ENCODE assay signal across 9 cellular contexts in genomic region chr10:98030093-98030821, GRCh38. TPM values are rescaled to one million over a fixed set of nuclear protein-coding genes. Genes with fewer than 3 reads are reported as not detected.
A peak's percentile ranks its signal among the peaks of the same experiment; 100 is the strongest.
DNase-seq lines count a peak whose midpoint lies in the region; ATAC-seq and TF ChIP-seq lines count a peak whose summit lies in the region.
"Had no signal": no experiment of that assay in that cellular context is flagged by ENCODE, and none has a peak within 500 bp of the region (broad histone marks: within the 10 kb centered on the region; RNA-seq: fewer than 3 reads in every experiment).

Gene CRTAC1, minus strand, starts transcription at chr10:98030621. Its CDS starts 149 bp downstream, at chr10:98030472.

- H3K27me3 Mint-ChIP-seq in GM23338 (ENCODE audit: insufficient read depth, low read depth, poor library complexity) = peaks cover 69% of the 10 kb centered on the region
- H3K27me3 Mint-ChIP-seq in glutamatergic neuron (ENCODE audit: unreplicated experiment) = peaks cover 20% of the 10 kb centered on the region

- no peaks in the 10 kb centered on the region for H3K9me3 Mint-ChIP-seq in GM23338
- H3K9me3 Mint-ChIP-seq in glutamatergic neuron (ENCODE audit: unreplicated experiment) = peaks cover 3% of the 10 kb centered on the region

- peak within 1 kb of the TSS; percentile 90 for H3K4me2 ChIP-seq in GM23338

- no TSS peak for BruUV-seq in Panc1 (replicated peaks; lab: Mats Ljungman, UMichigan)

- H3K36me3 ChIP-seq in GM23338 (ENCODE audit: insufficient read depth) (no peaks in the 10 kb centered on the region), Panc1 (ENCODE audit: control insufficient read depth, insufficient read depth, low read length) (0 out of 2 replicates have a peak, but pooled peaks cover 3% of the 10 kb centered on the region)

- peaks cover 17% of the 10 kb centered on the region for H4K20me1 ChIP-seq in GM23338 (replicated peaks; ENCODE audit: insufficient read depth)

- H3K36me3 Mint-ChIP-seq in GM23338 (ENCODE audit: low read depth) (no peaks in the 10 kb centered on the region), glutamatergic neuron (ENCODE audit: unreplicated experiment) (peaks cover under 1% of the 10 kb centered on the region)

- CTCF ChIA-PET in Panc1 (lab: Charles Lee) = no interaction called here

- peak; percentile 75 for ATAC-seq in GM23338
- peak; percentile 76 for ATAC-seq in Panc1
- ATAC-seq in omental fat pad (ENCODE audit: low FRiP score) = peak; percentile 66
- no peak for ATAC-seq in HG02763 (IDR thresholded peaks at IDR 0.05; ENCODE audit: unreplicated experiment)
- no peak for ATAC-seq in HG03439 (IDR thresholded peaks at IDR 0.05; ENCODE audit: unreplicated experiment)
- ATAC-seq: K562 had no signal

- peaks cover 13% of the 10 kb centered on the region; the same call in 1 of the 2 replicates for H3K4me1 ChIP-seq in GM23338 (ENCODE audit: insufficient read depth)
- H3K4me1 ChIP-seq in Panc1 (ENCODE audit: control insufficient read depth, insufficient read depth, low read length) = no peaks in the 10 kb centered on the region

- H3K4me1 Mint-ChIP-seq in GM23338 (peaks cover 23% of the 10 kb centered on the region), glutamatergic neuron (ENCODE audit: low read depth, unreplicated experiment) (peaks cover 17% of the 10 kb centered on the region)

- no peaks in the 10 kb centered on the region for H3F3A ChIP-seq in GM23338 (replicated peaks; ENCODE audit: low read depth)

- H3K27ac Mint-ChIP-seq in GM23338 = no peak within 1 kb of the TSS
- no peak within 1 kb of the TSS for H3K27ac Mint-ChIP-seq in glutamatergic neuron (ENCODE audit: unreplicated experiment)

- intact Hi-C loops in Panc1 (cut with micrococcal nuclease; ENCODE audit: unreplicated experiment) = no loop called here

- in situ Hi-C loops in Panc1 (cut with HindIII; ENCODE audit: low pct_unique_long_range_greater_than_20kb, low sequenced_read_pairs) = no loop called here

- H3K79me2 ChIP-seq in GM23338 (replicated peaks; ENCODE audit: insufficient read depth) = no peaks in the 10 kb centered on the region

- H3K27me3 ChIP-seq in GM23338 (ENCODE audit: insufficient read depth) (peaks cover 81% of the 10 kb centered on the region), Panc1 (ENCODE audit: control insufficient read depth, insufficient read depth, low read length) (peaks cover 51% of the 10 kb centered on the region)

- H3K27ac ChIP-seq in GM23338 (ENCODE audit: low read depth) = no peak within 1 kb of the TSS
- no peak within 1 kb of the TSS for H3K27ac ChIP-seq in Panc1 (ENCODE audit: low read length)

- TF ChIP-seq CTCF in GM23338 (conservative IDR thresholded peaks at IDR 0.05; ENCODE audit: low read depth in 2 of 2) = peak in 1 of 2 experiments; percentile 10; a peak in 2 of 4 replicates
- TF ChIP-seq CTCF in Panc1 (IDR thresholded peaks at IDR 0.05) = peak; percentile 32; the same call in 1 of the 2 replicates
- TF ChIP-seq CTCF in glutamatergic neuron (IDR thresholded peaks at IDR 0.05; ENCODE audit: partially characterized antibody, unreplicated experiment) = no peak
- no peak for TF ChIP-seq CTCF in omental fat pad (IDR thresholded peaks at IDR 0.05)

- peak within 1 kb of the TSS; percentile 79 for H3K4me3 ChIP-seq in GM23338
- peak within 1 kb of the TSS; percentile 36 to 41 for H3K4me3 ChIP-seq in Panc1 (ENCODE audit: low read depth in 2 of 2, low read length in 2 of 2)
- H3K4me3 ChIP-seq: K562 had no signal

- DNase-seq in GM23338 (ENCODE audit: low spot score) (peak; percentile 92), Panc1 (ENCODE audit: low read depth, low spot score) (no peak), glutamatergic neuron (peak; percentile 82), omental fat pad (ENCODE audit: low spot score) (no peak), germinal center (ENCODE audit: low spot score) (no peak), HCEC 1CT (no peak)

- POLR2A ChIA-PET in Panc1 (lab: Charles Lee) = no interaction called here

- no peaks in the 10 kb centered on the region for H3K9me2 ChIP-seq in GM23338 (ENCODE audit: insufficient read depth)

- peak within 1 kb of the TSS; percentile 94 for H2AFZ ChIP-seq in GM23338

- H3K4me3 Mint-ChIP-seq in GM23338 (peak within 1 kb of the TSS; percentile 70), glutamatergic neuron (ENCODE audit: unreplicated experiment) (peak within 1 kb of the TSS; percentile 55)

- H3K9me3 ChIP-seq in Panc1 (ENCODE audit: control insufficient read depth, insufficient read depth, low read depth, low read length) = no peaks in the 10 kb centered on the region

TF ChIP-seq in GM23338, 12 proteins besides CTCF, POLR2A, EP300 and RAD21:
- TF ChIP-seq POLR2AphosphoS5 (IDR thresholded peaks at IDR 0.05; ENCODE audit: low read depth) = peak; percentile 69
- no peak for TF ChIP-seq ETS1 (IDR thresholded peaks at IDR 0.05)
- no peak for TF ChIP-seq ZNF331 (CRISPR knock-in tag; IDR thresholded peaks at IDR 0.05; ENCODE audit: low read depth)
- peak; percentile 63 for TF ChIP-seq EZH2 (IDR thresholded peaks at IDR 0.05; ENCODE audit: low read depth, unreplicated experiment)

RNA-seq across cellular contexts. Expression of gene CRTAC1, which starts in this region (rescaled TPM):
- total RNA-seq in GM23338 (2014; rRNA removed; shearing (Covaris generic)) = 0.74 and 1.2 TPM in 2 replicates
- polyA plus RNA-seq in GM23338 (2016; fragmentation: Nextera tagmentation; extraction: Ambion mirVana) = 0.47 and 0.63 TPM in 2 replicates
- total RNA-seq in Panc1 (2021; ENCODE audit: unreplicated experiment) = 0.23 TPM
- polyA plus RNA-seq in Panc1 (2012; ENCODE audit: insufficient read length) = 0.40 TPM
- 2.5 TPM for total RNA-seq in glutamatergic neuron (ENCODE audit: unreplicated experiment)
- total RNA-seq in omental fat pad = 1 to 10 TPM in 2 of 4 donors, under 1 TPM in 2; 0.48 to 1.1 (median 1.0) TPM
- total RNA-seq: K562 had no signal
- polyA plus RNA-seq: K562 had no signal

Comparison
In these comparisons a context has a peak if more than half of its experiments do, and no peak if none do; other contexts are left out.
1. Peak in ATAC-seq and H3K4me3 ChIP-seq in Panc1; RNA of the gene not detected or under 1 TPM.
2. ATAC-seq: peak in GM23338 (single experiment) and omental fat pad (single experiment); none in HG02763 (single experiment) and HG03439 (single experiment).
3. DNase-seq: peak in GM23338 (single experiment) and glutamatergic neuron (single experiment); none in Panc1 (single experiment), omental fat pad (single experiment), germinal center (single experiment) and HCEC 1CT (single experiment).